Comparison of ENCODE assay signal across 8 cellular contexts in the genomic region with DNA sequence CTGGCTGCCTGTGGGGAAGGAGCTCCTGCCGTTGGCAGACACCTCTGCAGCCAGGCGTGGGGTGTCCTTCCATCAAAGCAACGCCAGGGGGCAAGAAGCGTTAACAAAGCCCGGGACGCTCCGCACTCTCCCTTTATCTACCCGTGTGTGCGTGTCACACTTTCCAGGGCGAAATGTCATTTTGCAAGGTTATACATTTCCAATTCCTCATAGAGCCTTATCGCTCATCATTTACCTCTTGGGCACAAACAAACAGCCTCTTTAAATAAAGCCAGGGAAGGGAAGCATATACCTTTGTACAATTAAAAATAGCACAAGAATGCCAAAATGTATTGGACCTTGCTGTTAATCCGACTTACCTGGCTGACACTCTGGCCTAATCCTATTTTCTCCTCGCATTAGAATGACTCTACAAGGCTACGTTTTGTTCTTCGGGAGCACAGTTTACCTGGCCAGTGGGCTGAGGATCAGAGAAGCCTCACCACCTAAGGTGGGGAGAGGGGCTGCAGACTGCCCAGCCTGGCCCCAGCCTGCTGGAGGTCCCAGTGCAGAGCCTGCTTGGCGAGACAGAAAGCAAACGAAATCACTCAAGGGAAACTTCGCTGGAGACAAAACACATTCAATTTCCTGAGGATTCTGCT.
DNase-seq lines count a peak whose midpoint lies in the region; TF ChIP-seq lines count a peak whose summit lies in the region.

No MANE protein-coding gene starts in this region.

- no peaks in the 10 kb centered on the region for H3K9me2 ChIP-seq in MM.1S (replicated peaks; ENCODE audit: insufficient read depth, low read length)

- H3K4me1 ChIP-seq in H9 (ENCODE audit: insufficient read depth, low read length) = no peaks in the 10 kb centered on the region; the same call in 1 of the 2 replicates
- no peaks in the 10 kb centered on the region for H3K4me1 ChIP-seq in MM.1S (ENCODE audit: low read length)
- peaks cover 12% of the 10 kb centered on the region for H3K4me1 ChIP-seq in prostate gland (replicated peaks)
- H3K4me1 ChIP-seq in vagina = peaks cover 27% of the 10 kb centered on the region

- H3K27me3 ChIP-seq in H9 (ENCODE audit: insufficient read depth, low read length) = peaks cover 95% of the 10 kb centered on the region
- peaks cover 100% of the 10 kb centered on the region for H3K27me3 ChIP-seq in MM.1S (replicated peaks; ENCODE audit: insufficient read depth, low read length)
- H3K27me3 ChIP-seq in prostate gland (replicated peaks; ENCODE audit: insufficient read depth) = peaks cover 44% of the 10 kb centered on the region
- peaks cover 16% of the 10 kb centered on the region for H3K27me3 ChIP-seq in vagina

- no peak overlapping the region for H3K4ac ChIP-seq in H9 (ENCODE audit: low read depth, low read length)

- no peaks in the 10 kb centered on the region for H3K9me3 ChIP-seq in H9 (ENCODE audit: control insufficient read depth, low read depth, low read length)
- no peaks in the 10 kb centered on the region for H3K9me3 ChIP-seq in MM.1S (replicated peaks; ENCODE audit: insufficient read depth, low read length)
- H3K9me3 ChIP-seq in prostate gland = no peaks in the 10 kb centered on the region
- H3K9me3 ChIP-seq in vagina = no peaks in the 10 kb centered on the region

- H3K14ac ChIP-seq in H9 (ENCODE audit: insufficient read depth, low read length) = no peak overlapping the region

- H3K4me3 Mint-ChIP-seq in H9 (0 out of 5 replicates have a peak overlapping the region, but pooled peaks of 1 of the 2 experiments have one; percentile 36), glutamatergic neuron (ENCODE audit: unreplicated experiment) (no peak overlapping the region)
- no peak overlapping the region for H3K4me3 Mint-ChIP-seq in activated naive CD4-positive, alpha-beta T cell treated with anti-CD3 and anti-CD28 coated beads for 36 hours

- no peak overlapping the region for H2BK12ac ChIP-seq in H9 (ENCODE audit: insufficient read length, low read depth, low read length)

- no peaks in the 10 kb centered on the region for H3K79me1 ChIP-seq in H9 (ENCODE audit: insufficient read depth, low read depth, low read length, poor library complexity, severe bottlenecking)

- TF ChIP-seq POLR2A in prostate gland (IDR thresholded peaks at IDR 0.05) (no peak), vagina (IDR thresholded peaks at IDR 0.05) (no peak)

- H4K8ac ChIP-seq in H9 (replicated peaks; ENCODE audit: insufficient read length, low read depth, low read length) = no peak overlapping the region

- no peak overlapping the region for H2BK120ac ChIP-seq in H9 (ENCODE audit: low read depth, low read length, poor library complexity, severe bottlenecking)

- H4K20me1 ChIP-seq in H9 (ENCODE audit: control insufficient read depth, insufficient read depth, insufficient read length) (no peaks in the 10 kb centered on the region), MM.1S (ENCODE audit: insufficient read depth, low read length) (no peaks in the 10 kb centered on the region)

- no peaks in the 10 kb centered on the region for H3K36me3 ChIP-seq in MM.1S (replicated peaks; ENCODE audit: insufficient read depth, low read length)
- no peaks in the 10 kb centered on the region for H3K36me3 ChIP-seq in prostate gland
- no peaks in the 10 kb centered on the region for H3K36me3 ChIP-seq in vagina

- no peaks in the 10 kb centered on the region for H3K79me2 ChIP-seq in H9 (ENCODE audit: insufficient read depth, low read length)
- no peaks in the 10 kb centered on the region for H3K79me2 ChIP-seq in MM.1S (ENCODE audit: low read length)

- no peak overlapping the region for H2BK20ac ChIP-seq in H9 (ENCODE audit: low read depth, low read length, poor library complexity, severe bottlenecking)

- peaks cover 100% of the 10 kb centered on the region for H3K27me3 Mint-ChIP-seq in H9 (ENCODE audit: low read depth)
- H3K27me3 Mint-ChIP-seq in activated naive CD4-positive, alpha-beta T cell treated with anti-CD3 and anti-CD28 coated beads for 36 hours (ENCODE audit: low read depth) = peaks cover 91% of the 10 kb centered on the region
- peaks cover 27% of the 10 kb centered on the region for H3K27me3 Mint-ChIP-seq in glutamatergic neuron (ENCODE audit: unreplicated experiment)

- H2AK5ac ChIP-seq in H9 (ENCODE audit: insufficient read length, low read length) = no peak overlapping the region

- peak; percentile 82 for DNase-seq in GF-D8 (lab: John Stamatoyannopoulos, UW)
- peak; percentile 79 for DNase-seq in H9
- DNase-seq in MM.1S = peak; percentile 74
- peak; percentile 87 for DNase-seq in SK-MEL-5 (ENCODE audit: low read depth, low spot score)
- DNase-seq in activated naive CD4-positive, alpha-beta T cell treated with anti-CD3 and anti-CD28 coated beads for 36 hours = peak; percentile 87
- DNase-seq in glutamatergic neuron = peak; percentile 89
- DNase-seq in prostate gland (ENCODE audit: low spot score) = peak; percentile 49
- no peak for DNase-seq in vagina (ENCODE audit: extremely low spot score in 2 of 2)

- H3F3A ChIP-seq in MM.1S (ENCODE audit: insufficient read depth, low read length) = no peaks in the 10 kb centered on the region

- H3T11ph ChIP-seq in H9 (ENCODE audit: low read length) = no peak overlapping the region

- H3K56ac ChIP-seq in H9 (ENCODE audit: insufficient read length, low read depth, low read length) = no peak overlapping the region

- intact Hi-C loops in activated naive CD4-positive, alpha-beta T cell treated with anti-CD3 and anti-CD28 coated beads for 36 hours (cut with micrococcal nuclease) = loop anchor here (1.0 to 2.0 kb wide), 4 partner anchors 74 to 388 kb away; no protein-coding TSS in a partner anchor
- intact Hi-C loops in prostate gland (cut with DNase I) (no loop called here), vagina (cut with DNase I) (no loop called here)

- WGBS in H9 (ENCODE audit: extremely low coverage, insufficient read length, low lambda C conversion rate) = no CpG with 5 or more reads among the region's 18 CpGs
- 5% methylated on average over 18 of the region's 18 CpGs for WGBS in prostate gland

- H3K4me2 ChIP-seq in H9 (ENCODE audit: insufficient read depth, insufficient read length, low read length) = no peak overlapping the region
- H3K4me2 ChIP-seq in MM.1S (ENCODE audit: low read depth, low read length) = peak overlapping the region; percentile 12; the same call in 1 of the 2 replicates

- CTCF ChIA-PET in activated naive CD4-positive, alpha-beta T cell treated with anti-CD3 and anti-CD28 coated beads for 36 hours (lab: Charles Lee) = interaction anchor here (0.6 to 2.6 kb wide), 16 partner anchors 8 to 854 kb away, joined by 3 to 9 read pairs (median 3); no protein-coding TSS in a partner anchor

- H3K36me3 Mint-ChIP-seq in H9 (ENCODE audit: insufficient read depth in 1 of 3, low read depth in 3 of 3) = no peaks in the 10 kb centered on the region; a peak in 1 of 7 replicates
- no peaks in the 10 kb centered on the region for H3K36me3 Mint-ChIP-seq in activated naive CD4-positive, alpha-beta T cell treated with anti-CD3 and anti-CD28 coated beads for 36 hours (ENCODE audit: low read depth)
- H3K36me3 Mint-ChIP-seq in glutamatergic neuron (ENCODE audit: unreplicated experiment) = peaks cover 4% of the 10 kb centered on the region

- H3K18ac ChIP-seq in H9 (ENCODE audit: insufficient read length, low read depth, low read length) = no peak overlapping the region

- H3K27ac ChIP-seq in H9 (ENCODE audit: insufficient read length, low read depth, low read length) (no peak overlapping the region), MM.1S (ENCODE audit: low read length) (no peak overlapping the region), prostate gland (no peak overlapping the region), vagina (no peak overlapping the region)

- H3K4me3 ChIP-seq in MM.1S (ENCODE audit: low read length) (no peak overlapping the region), prostate gland (no peak overlapping the region), vagina (no peak overlapping the region)

- TF ChIP-seq CTCF in H9 (conservative IDR thresholded peaks at IDR 0.05) = peak; percentile 85
- TF ChIP-seq CTCF in MM.1S (IDR thresholded peaks at IDR 0.05; ENCODE audit: low read length) = peak; percentile 85
- peak; percentile 93 for TF ChIP-seq CTCF in glutamatergic neuron (IDR thresholded peaks at IDR 0.05; ENCODE audit: partially characterized antibody, unreplicated experiment)
- TF ChIP-seq CTCF in prostate gland (IDR thresholded peaks at IDR 0.05) = peak in 3 of 4 experiments; percentile 30 to 62 (median 49)
- TF ChIP-seq CTCF in vagina (IDR thresholded peaks at IDR 0.05) = peak in 2 of 3 experiments; percentile 25 to 42

- H3K9ac ChIP-seq in H9 (ENCODE audit: extremely low read depth, insufficient read length, low read length) (no peak overlapping the region), MM.1S (ENCODE audit: low read length) (no peak overlapping the region)

- no peak overlapping the region for H2BK15ac ChIP-seq in H9 (ENCODE audit: low read depth, low read length)

- no peaks in the 10 kb centered on the region for H3K23me2 ChIP-seq in H9 (ENCODE audit: insufficient read length, low read depth, low read length, poor library complexity, severe bottlenecking)

- H4K91ac ChIP-seq in H9 (ENCODE audit: insufficient read length, low read depth, low read length) = no peak overlapping the region

- H3K4me1 Mint-ChIP-seq in H9 (peaks cover 11 to 44% of the 10 kb centered on the region in 2 experiments), glutamatergic neuron (ENCODE audit: low read depth, unreplicated experiment) (no peaks in the 10 kb centered on the region)
- peaks cover 29% of the 10 kb centered on the region for H3K4me1 Mint-ChIP-seq in activated naive CD4-positive, alpha-beta T cell treated with anti-CD3 and anti-CD28 coated beads for 36 hours (ENCODE audit: low read depth)

- H3K9me3 Mint-ChIP-seq in H9 = peaks cover 7 to 28% of the 10 kb centered on the region in 2 experiments; a peak in 3 of 5 replicates
- no peaks in the 10 kb centered on the region for H3K9me3 Mint-ChIP-seq in activated naive CD4-positive, alpha-beta T cell treated with anti-CD3 and anti-CD28 coated beads for 36 hours
- peaks cover 18% of the 10 kb centered on the region for H3K9me3 Mint-ChIP-seq in glutamatergic neuron (ENCODE audit: unreplicated experiment)

- no peak overlapping the region for H3K23ac ChIP-seq in H9 (ENCODE audit: insufficient read length, low read depth, low read length)

- H4K5ac ChIP-seq in H9 (ENCODE audit: insufficient read length, low read depth, low read length) = no peak overlapping the region

- H3K27ac Mint-ChIP-seq in H9 = no peak overlapping the region; a peak in 1 of 7 replicates
- H3K27ac Mint-ChIP-seq in activated naive CD4-positive, alpha-beta T cell treated with anti-CD3 and anti-CD28 coated beads for 36 hours = no peak overlapping the region
- H3K27ac Mint-ChIP-seq in glutamatergic neuron (ENCODE audit: unreplicated experiment) = no peak overlapping the region

- in situ Hi-C loops in SK-MEL-5 (cut with HindIII; ENCODE audit: low pct_unique_long_range_greater_than_20kb, low sequenced_read_pairs) = no loop called here

- H2AFZ ChIP-seq in H9 (ENCODE audit: low read length) = no peak overlapping the region
- no peak overlapping the region for H2AFZ ChIP-seq in MM.1S (ENCODE audit: low read length)

- H2BK5ac ChIP-seq in H9 (ENCODE audit: insufficient read length, low read length) = no peak overlapping the region

Comparison
In these comparisons a context has a peak if more than half of its experiments do, and no peak if none do; other contexts are left out.
1. DNase-seq: peak in GF-D8 (single experiment), H9 (single experiment), MM.1S (single experiment), SK-MEL-5 (single experiment), activated naive CD4-positive, alpha-beta T cell treated with anti-CD3 and anti-CD28 coated beads for 36 hours (single experiment), glutamatergic neuron (single experiment) and prostate gland (single experiment); none in vagina (0 of 2).
2. CTCF ChIP-seq: peak in every context shown above with its lines; median percentile 93 in glutamatergic neuron; 85 in H9; 85 in MM.1S; 49 in prostate gland; 34 in vagina.